Comparison of ENCODE assay signal across 8 cellular contexts in the genomic region with DNA sequence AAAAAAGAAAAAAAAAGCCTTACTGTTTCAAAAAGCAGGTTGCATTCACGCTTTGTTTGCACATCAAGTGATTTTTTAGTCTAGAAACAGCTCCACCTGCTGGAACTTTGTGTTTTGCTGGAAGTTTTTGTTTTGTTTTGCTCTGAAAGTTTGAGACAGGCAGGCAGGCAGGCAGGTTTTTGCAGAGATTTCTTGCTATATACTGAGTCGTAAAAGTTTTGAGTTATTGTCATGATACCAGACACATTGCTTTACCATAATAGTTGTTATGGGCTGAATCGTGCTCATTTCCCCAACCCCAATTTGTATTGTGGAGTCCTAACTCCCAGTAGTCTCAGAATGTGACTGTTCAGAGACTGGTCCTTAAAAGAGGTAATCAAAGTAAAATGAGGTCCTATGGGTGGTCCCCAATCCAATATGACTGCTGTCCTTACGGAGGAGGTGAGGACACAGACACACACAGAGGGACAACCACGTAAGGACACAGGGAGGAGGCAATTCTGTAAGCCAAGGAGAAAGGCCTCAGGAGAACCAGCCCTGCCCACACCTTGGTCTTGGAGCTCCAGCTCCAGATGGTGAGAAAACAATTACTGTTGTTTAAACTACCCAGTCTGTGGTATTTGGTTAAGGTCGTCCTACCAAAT. TPM values are rescaled to one million over a fixed set of nuclear protein-coding genes. Genes with fewer than 3 reads are reported as not detected.
DNase-seq lines count a peak whose midpoint lies in the region; ATAC-seq lines count a peak whose summit lies in the region.

No MANE protein-coding gene starts in this region.

- DNase-seq in A172 (ENCODE audit: low spot score) (peak; percentile 46), DMS53 treated with DMSO at 0.1 percent for 48 hours (lab: John Stamatoyannopoulos, UW; ENCODE audit: unreplicated experiment) (peak; percentile 4), NCI-H1105 treated with DMSO at 0.1 percent for 48 hours (lab: John Stamatoyannopoulos, UW) (peak; percentile 1), iPS DF 19.7 (ENCODE audit: low read depth, low spot score) (peak; percentile 9), occipital lobe (lab: John Stamatoyannopoulos, UW) (no peak)
- peak; percentile 19 for DNase-seq in activated gamma-delta T cell treated with anti-CD3 and anti-CD28 coated beads, Interleukin-2, amount 50 U/mL, for 16 hours (ENCODE audit: low read depth)
- peak; percentile 34 for DNase-seq in stimulated activated naive CD8-positive, alpha-beta T cell treated with anti-CD3 and anti-CD28 coated beads, Interleukin-15, Interleukin-2, amounts not matched to agents 100 U/mL and 50 U/mL, for 24 hours

- no peak for ATAC-seq in stimulated activated naive CD8-positive, alpha-beta T cell treated with anti-CD3 and anti-CD28 coated beads, Interleukin-15, Interleukin-2, amounts not matched to agents 100 U/mL and 50 U/mL, for 24 hours
- ATAC-seq in HG02938 (IDR thresholded peaks at IDR 0.05; ENCODE audit: unreplicated experiment) = no peak

RNA-seq across cellular contexts. Expression of a gene that starts 20.9 kb away (rescaled TPM):
- not detected in 2 replicates for total RNA-seq in A172 (2014; rRNA removed; shearing (Covaris generic))
- total RNA-seq in occipital lobe = not detected
